In genomic region chr1:207025144-207025880, GRCh38 we compare ENCODE assay signal across 2 cellular contexts.
TF ChIP-seq lines count a peak whose summit lies in the region.

No MANE protein-coding gene starts in this region.

TF ChIP-seq in IMR-90, 13 proteins besides CTCF, POLR2A, EP300 and RAD21:
- TF ChIP-seq RCOR1 (IDR thresholded peaks at IDR 0.05; ENCODE audit: insufficient replicate concordance, low read length) = no peak
- TF ChIP-seq SMC3 (IDR thresholded peaks at IDR 0.05; ENCODE audit: low read depth, low read length) = no peak
- no peak for TF ChIP-seq BHLHE40 (IDR thresholded peaks at IDR 0.05; ENCODE audit: low read depth, low read length)
- no peak for TF ChIP-seq FOS (IDR thresholded peaks at IDR 0.05; ENCODE audit: low read depth, low read length)
- no peak for TF ChIP-seq MAFK (IDR thresholded peaks at IDR 0.05; ENCODE audit: low read depth, low read length)
- TF ChIP-seq CEBPB (IDR thresholded peaks at IDR 0.05; ENCODE audit: low read depth, low read length) = no peak
- TF ChIP-seq USF2 (IDR thresholded peaks at IDR 0.05; ENCODE audit: low read depth, low read length) = no peak
- no peak for TF ChIP-seq ELK1 (IDR thresholded peaks at IDR 0.05; ENCODE audit: borderline replicate concordance, low read depth, low read length)
- no peak for TF ChIP-seq MAZ (IDR thresholded peaks at IDR 0.05; ENCODE audit: borderline replicate concordance, low read depth, low read length)
- no peak for TF ChIP-seq RFX5 (IDR thresholded peaks at IDR 0.05; ENCODE audit: low read depth, low read length)
- no peak for TF ChIP-seq MXI1 (IDR thresholded peaks at IDR 0.05; ENCODE audit: borderline replicate concordance, low read depth, low read length)
- no peak for TF ChIP-seq CHD1 (IDR thresholded peaks at IDR 0.05; ENCODE audit: low read depth, low read length)
- TF ChIP-seq NFE2L2 (IDR thresholded peaks at IDR 0.05; ENCODE audit: low read depth, low read length) = no peak

TF ChIP-seq in K562, 482 proteins besides CTCF, POLR2A, EP300 and RAD21 (continues in another document):
- TF ChIP-seq ZNF134 (CRISPR knock-in tag; conservative IDR thresholded peaks at IDR 0.05) = 0 out of 2 replicates have a peak, but pooled peaks have one; percentile 50
- peak; percentile 46 for TF ChIP-seq HNRNPLL (IDR thresholded peaks at IDR 0.05; ENCODE audit: low read depth, low read length, poor library complexity, severe bottlenecking)
- TF ChIP-seq REST (CRISPR knock-in tag; IDR thresholded peaks at IDR 0.05; ENCODE audit: low read depth) = peak; percentile 78; the same call in 1 of the 2 replicates
- TF ChIP-seq ZBTB9 (CRISPR knock-in tag; IDR thresholded peaks at IDR 0.05) = peak; percentile 81; the same call in 1 of the 2 replicates
- no peak for TF ChIP-seq HMBOX1 (IDR thresholded peaks at IDR 0.05)
- peak in 1 of 2 experiments; percentile 74; a peak in 2 of 4 replicates for TF ChIP-seq ZNF639 (CRISPR knock-in tag; conservative IDR thresholded peaks at IDR 0.05 in 1 of 2, IDR thresholded peaks at IDR 0.05 in 1 of 2)
- TF ChIP-seq SMAD2 (IDR thresholded peaks at IDR 0.05; ENCODE audit: low read depth, low read length) = no peak
- TF ChIP-seq ZNF79 (CRISPR knock-in tag; IDR thresholded peaks at IDR 0.05; ENCODE audit: low read depth) = peak; percentile 81; the same call in 1 of the 2 replicates
- TF ChIP-seq PATZ1 (CRISPR knock-in tag; IDR thresholded peaks at IDR 0.05; ENCODE audit: borderline replicate concordance) = peak; percentile 83; the same call in 1 of the 2 replicates
- TF ChIP-seq NR4A1 (CRISPR knock-in tag; IDR thresholded peaks at IDR 0.05) = peak; percentile 91; the same call in 1 of the 2 replicates
- peak; percentile 90 for TF ChIP-seq NR4A1 (tag; IDR thresholded peaks at IDR 0.05)
- peak; percentile 77; the same call in 1 of the 2 replicates for TF ChIP-seq ZNF174 (CRISPR knock-in tag; IDR thresholded peaks at IDR 0.05)
- TF ChIP-seq DMBX1 (CRISPR knock-in tag; IDR thresholded peaks at IDR 0.05; ENCODE audit: borderline replicate concordance) = peak; percentile 96
- TF ChIP-seq TBP (optimal IDR thresholded peaks at IDR 0.05; ENCODE audit: low read depth, low read length) = peak; percentile 1
- TF ChIP-seq ATF4 (CRISPR knock-in tag; IDR thresholded peaks at IDR 0.05) = peak; percentile 75
- 0 out of 2 replicates have a peak, but pooled peaks have one; percentile 32 for TF ChIP-seq ZNF830 (CRISPR knock-in tag; IDR thresholded peaks at IDR 0.05)
- TF ChIP-seq ZBTB40 (IDR thresholded peaks at IDR 0.05) = peak; percentile 38; the same call in 1 of the 2 replicates
- no peak for TF ChIP-seq ZBTB40 (CRISPR knock-in tag; IDR thresholded peaks at IDR 0.05)
- TF ChIP-seq RCOR1 (IDR thresholded peaks at IDR 0.05; ENCODE audit: borderline replicate concordance in 1 of 2, low read depth in 2 of 2, low read length in 2 of 2) = no peak
- no peak for TF ChIP-seq KDM4B (IDR thresholded peaks at IDR 0.05; ENCODE audit: borderline replicate concordance in 2 of 2, low read depth in 1 of 2)
- TF ChIP-seq TAF15 (IDR thresholded peaks at IDR 0.05; ENCODE audit: low read depth, low read length) = no peak
- 0 out of 2 replicates have a peak, but pooled peaks have one; percentile 16 for TF ChIP-seq ZNF551 (CRISPR knock-in tag; IDR thresholded peaks at IDR 0.05)
- TF ChIP-seq ZNF24 (IDR thresholded peaks at IDR 0.05) = no peak
- 0 out of 2 replicates have a peak, but pooled peaks have one; percentile 24 for TF ChIP-seq KLF13 (tag; IDR thresholded peaks at IDR 0.05; ENCODE audit: borderline replicate concordance, low read depth)
- no peak for TF ChIP-seq ARID3A (IDR thresholded peaks at IDR 0.05; ENCODE audit: borderline replicate concordance, low read depth, low read length)
- no peak for TF ChIP-seq MCM5 (IDR thresholded peaks at IDR 0.05; ENCODE audit: low read depth)
